Comparison of ENCODE assay signal across 8 cellular contexts in the genomic region with DNA sequence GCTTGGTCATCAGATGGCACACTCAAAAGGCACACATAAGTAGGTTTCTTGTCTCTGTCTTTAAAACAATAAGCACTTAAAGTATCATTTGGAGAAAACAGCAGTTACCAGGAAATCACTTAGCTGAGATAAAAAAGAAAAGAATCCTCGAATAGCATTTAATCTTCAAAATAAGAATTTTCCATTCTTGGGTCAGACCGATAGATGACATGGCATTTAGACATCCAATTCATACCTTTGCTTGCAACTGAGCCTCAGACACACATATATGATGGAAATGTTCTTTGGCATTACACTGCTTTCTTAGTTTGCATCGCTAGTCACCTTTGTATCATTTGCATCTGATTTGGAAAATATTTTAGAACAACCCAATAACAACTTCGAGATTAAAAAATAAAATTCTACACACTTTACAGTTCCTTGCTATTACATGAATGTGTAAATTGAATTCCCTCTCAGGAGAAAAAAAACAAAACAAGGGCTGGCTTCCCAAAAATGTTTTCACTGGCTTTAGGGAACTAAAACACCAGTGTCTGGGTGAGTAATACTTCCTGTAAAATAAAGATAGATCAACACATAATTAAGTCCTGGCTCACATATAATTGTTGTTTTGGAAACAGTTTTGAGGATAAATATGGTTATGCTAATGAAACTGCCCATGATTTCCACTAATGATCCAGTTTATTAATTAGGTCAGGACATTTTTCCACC. TPM values are rescaled to one million over a fixed set of nuclear protein-coding genes. Genes with fewer than 3 reads are reported as not detected.
DNase-seq lines count a peak whose midpoint lies in the region; ATAC-seq, FAIRE-seq and TF ChIP-seq lines count a peak whose summit lies in the region.

No MANE protein-coding gene starts in this region.

- TF ChIP-seq POLR2A in heart left ventricle (IDR thresholded peaks at IDR 0.05) (no peak), upper lobe of left lung (IDR thresholded peaks at IDR 0.05) (no peak)

- no peak for TF ChIP-seq EP300 in upper lobe of left lung (IDR thresholded peaks at IDR 0.05)

- H3K27me3 ChIP-seq in heart left ventricle (no peaks in the 10 kb centered on the region), bronchial epithelial cell (ENCODE audit: control insufficient read depth, insufficient read depth, low read length) (no peaks in the 10 kb centered on the region), upper lobe of left lung (no peaks in the 10 kb centered on the region)

- peaks cover 0 to 33% (median 15%) of the 10 kb centered on the region in 12 donors for H3K4me1 ChIP-seq in heart left ventricle
- H3K4me1 ChIP-seq in mesodermal cell (ENCODE audit: control insufficient read depth, insufficient read depth, low read length, poor library complexity, severe bottlenecking), result peaks cover 7% of the 10 kb centered on the region
- peaks cover 10 to 22% (median 17%) of the 10 kb centered on the region in 4 donors for H3K4me1 ChIP-seq in upper lobe of left lung

- DNase-seq in heart left ventricle, result no peak
- no peak for DNase-seq in Right ventricle myocardium superior
- peak; percentile 45 for DNase-seq in bronchial epithelial cell (ENCODE audit: low read depth)
- DNase-seq in upper lobe of left lung, result no peak
- DNase-seq in GM19240 (ENCODE audit: insufficient read length, low spot score), result no peak
- no peak for DNase-seq in activated naive CD4-positive, alpha-beta T cell treated with anti-CD3 and anti-CD28 coated beads, Interleukin-2, amount 50 U/mL, for 16 hours

- WGBS in heart left ventricle, 4 donors, result 64 to 74% (median 70%) methylated on average over 4 of the region's 4 CpGs
- WGBS in mesodermal cell (ENCODE audit: insufficient coverage in 2 of 2), 2 experiments, result no CpG with 5 or more reads among the region's 4 CpGs
- WGBS in upper lobe of left lung, 2 donors, result 72 to 80% methylated on average over 4 of the region's 4 CpGs

- no peaks in the 10 kb centered on the region for H3K36me3 ChIP-seq in heart left ventricle
- H3K36me3 ChIP-seq in bronchial epithelial cell (ENCODE audit: control insufficient read depth, insufficient read depth, low read length), result no peaks in the 10 kb centered on the region
- no peaks in the 10 kb centered on the region for H3K36me3 ChIP-seq in mesodermal cell (ENCODE audit: control insufficient read depth, insufficient read depth, low read length)
- no peaks in the 10 kb centered on the region for H3K36me3 ChIP-seq in upper lobe of left lung

- H3K9me3 ChIP-seq in heart left ventricle (no peaks in the 10 kb centered on the region), mesodermal cell (ENCODE audit: control insufficient read depth, low read length) (no peaks in the 10 kb centered on the region), upper lobe of left lung (no peaks in the 10 kb centered on the region)

- peak overlapping the region; percentile 84 to 96 (median 89) for H3K27ac ChIP-seq in heart left ventricle
- H3K27ac ChIP-seq in mesodermal cell (ENCODE audit: low read depth, low read length, severe bottlenecking), result no peak overlapping the region
- H3K27ac ChIP-seq in upper lobe of left lung, result peak overlapping the region; percentile 90 to 96 (median 92)

- TF ChIP-seq CTCF in heart left ventricle (IDR thresholded peaks at IDR 0.05) (no peak), bronchial epithelial cell (IDR thresholded peaks at IDR 0.05; ENCODE audit: insufficient read depth, low read length, severe bottlenecking) (no peak), upper lobe of left lung (IDR thresholded peaks at IDR 0.05) (no peak)

- intact Hi-C loops in heart left ventricle (cut with DNase I), result loop anchor here (5.0 to 10.0 kb wide), 9 partner anchors 41 to 344 kb away; a partner anchor contains a TSS
- intact Hi-C loops in Right ventricle myocardium superior (cut with DNase I), result no loop called here

- H3K4me3 ChIP-seq in heart left ventricle (peak overlapping the region in 11 of 12 donors; percentile 67 to 95 (median 85)), bronchial epithelial cell (ENCODE audit: low read depth, low read length) (peak overlapping the region; percentile 65), mesodermal cell (ENCODE audit: extremely low read depth, insufficient read depth, low read length, poor library complexity, severe bottlenecking) (peak overlapping the region; percentile 73), upper lobe of left lung (peak overlapping the region in 3 of 4 donors; percentile 83 to 91 (median 90))

- no peak for ATAC-seq in heart left ventricle
- ATAC-seq in Right ventricle myocardium superior (ENCODE audit: poor library complexity), result no peak
- no peak for ATAC-seq in upper lobe of left lung (ENCODE audit: low FRiP score in 2 of 2)
- ATAC-seq in HG03097 (IDR thresholded peaks at IDR 0.05; ENCODE audit: low FRiP score, unreplicated experiment), result no peak

- FAIRE-seq in bronchial epithelial cell (lab: Jason Lieb, UNC), result no peak

RNA-seq across cellular contexts. Expression of a gene that starts 1.3 kb away (rescaled TPM):
- total RNA-seq in heart left ventricle (10 to 100 TPM in 8 of 9 donors, 1 to 10 TPM in 1; 8.9 to 21.6 (median 14.2) TPM), Right ventricle myocardium superior (9.0 TPM), bronchial epithelial cell (14.2 and 16.3 TPM in 2 replicates), upper lobe of left lung (10 to 100 TPM; 14.6 to 55.5 (median 31.9) TPM)
- 1 to 10 TPM; 2.2 to 8.1 TPM for polyA plus RNA-seq in heart left ventricle
- 13.2 TPM for polyA plus RNA-seq in mesodermal cell (2013, experiment 1 of 2)
- 11.8 TPM for polyA plus RNA-seq in mesodermal cell (2013, experiment 2 of 2)
